8 cellular contexts compared by ENCODE assay signal in genomic region chr12:45214739-45215418, GRCh38. TPM values are rescaled to one million over a fixed set of nuclear protein-coding genes. Genes with fewer than 3 reads are reported as not detected.
A peak's percentile ranks its signal among the peaks of the same experiment; 100 is the strongest.
DNase-seq lines count a peak whose midpoint lies in the region; ATAC-seq and TF ChIP-seq lines count a peak whose summit lies in the region.

No MANE protein-coding gene starts in this region.

- in situ Hi-C loops in GM13976 (cut with MboI; ENCODE audit: low sequenced_read_pairs, unreplicated experiment) = no loop called here

- H3K27ac ChIP-seq in AG04450 (ENCODE audit: low read depth, low read length) (peak overlapping the region; percentile 82), HUES64 (ENCODE audit: low read depth, low read length) (peak overlapping the region; percentile 83), body of pancreas (peak overlapping the region; percentile 79 to 96 (median 89)), aorta (ENCODE audit: low read depth in 1 of 2, low read length in 2 of 2) (no peak overlapping the region)

- H3K9ac ChIP-seq in HUES64 (ENCODE audit: low read depth, low read length) = peak overlapping the region; percentile 96

- POLR2A ChIA-PET in AG04450 (lab: Yijun Ruan, JAX) = interaction anchor here (0.8 to 1.2 kb wide), 3 partner anchors 54 to 511 kb away, joined by 3 to 5 read pairs (median 4); no protein-coding TSS in a partner anchor

- WGBS in HUES64 = 41% methylated on average over 11 of the region's 11 CpGs
- WGBS in body of pancreas, 2 donors = 6% methylated on average over 11 of the region's 11 CpGs
- 3 to 4% methylated on average over 11 of the region's 11 CpGs for WGBS in aorta, 2 donors

- TF ChIP-seq POLR2A in body of pancreas (IDR thresholded peaks at IDR 0.05) = no peak

- ATAC-seq in body of pancreas = no peak
- no peak for ATAC-seq in aorta (ENCODE audit: low FRiP score)

- CTCF ChIA-PET in AG04450 (lab: Charles Lee) = interaction anchor here (0.6 to 3.3 kb wide), 24 partner anchors 10 to 510 kb away, joined by 3 to 25 read pairs (median 3); no protein-coding TSS in a partner anchor

- H3K27me3 ChIP-seq in AG04450 (ENCODE audit: control insufficient read depth, insufficient read depth, low read length) = no peaks in the 10 kb centered on the region
- H3K27me3 ChIP-seq in HUES64 (ENCODE audit: insufficient read depth, low read length) = no peaks in the 10 kb centered on the region
- no peaks in the 10 kb centered on the region for H3K27me3 ChIP-seq in body of pancreas
- no peaks in the 10 kb centered on the region for H3K27me3 ChIP-seq in aorta (ENCODE audit: control insufficient read depth in 1 of 2, insufficient read depth in 2 of 2, low read length in 1 of 2)

- H3K4me3 ChIP-seq in AG04450 (ENCODE audit: low read depth, low read length) (peak overlapping the region; percentile 64), HUES64 (ENCODE audit: low read length) (peak overlapping the region; percentile 95), body of pancreas (peak overlapping the region; percentile 68 to 84), aorta (ENCODE audit: low read length in 2 of 2) (peak overlapping the region; percentile 81 to 88)

- H3K36me3 ChIP-seq in HUES64 (ENCODE audit: insufficient read depth, low read length) (no peaks in the 10 kb centered on the region), body of pancreas (replicated peaks in 1 of 2; ENCODE audit: insufficient read depth in 1 of 2, low read depth in 2 of 2) (no peaks in the 10 kb centered on the region), aorta (ENCODE audit: control insufficient read depth in 1 of 2, insufficient read depth in 2 of 2, low read length in 1 of 2) (no peaks in the 10 kb centered on the region)

- H3K4me1 ChIP-seq in HUES64 (ENCODE audit: insufficient read depth, low read length) = peaks cover 28% of the 10 kb centered on the region
- peaks cover 25% of the 10 kb centered on the region for H3K4me1 ChIP-seq in body of pancreas
- peaks cover 0 to 2% of the 10 kb centered on the region in 2 donors for H3K4me1 ChIP-seq in aorta (ENCODE audit: control insufficient read depth in 1 of 2, insufficient read depth in 2 of 2, low read length in 2 of 2)

- intact Hi-C loops in body of pancreas (cut with DNase I) = no loop called here
- intact Hi-C loops in aorta (cut with DNase I) = loop anchor here (1.0 to 10.0 kb wide), 9 partner anchors 43 to 512 kb away; partner anchors contain the start of gene ARID2 (in 2 of the 2)

- DNase-seq in AG04450 (ENCODE audit: low read depth, low spot score) = no peak
- peak in 2 of 4 donors; percentile 20 to 28 for DNase-seq in body of pancreas
- peak; percentile 26 for DNase-seq in medulla oblongata (ENCODE audit: extremely low spot score)
- DNase-seq in aorta = no peak
- DNase-seq in GM13976 (ENCODE audit: low spot score) = no peak
- no peak for DNase-seq in amniotic stem cell (lab: John Stamatoyannopoulos, UW)
- DNase-seq in anterior cingulate cortex (lab: John Stamatoyannopoulos, UW) = no peak

- H3K9me3 ChIP-seq in AG04450 (ENCODE audit: control insufficient read depth, insufficient read depth, low read length) = no peaks in the 10 kb centered on the region; the same call in 1 of the 2 replicates
- H3K9me3 ChIP-seq in HUES64 (ENCODE audit: insufficient read depth, low read depth, low read length) = no peaks in the 10 kb centered on the region
- no peaks in the 10 kb centered on the region for H3K9me3 ChIP-seq in body of pancreas
- no peaks in the 10 kb centered on the region for H3K9me3 ChIP-seq in aorta (ENCODE audit: control insufficient read depth, low read length)

- TF ChIP-seq CTCF in AG04450 (IDR thresholded peaks at IDR 0.05; ENCODE audit: low read depth, low read length) (no peak), body of pancreas (IDR thresholded peaks at IDR 0.05) (peak in 2 of 7 experiments; percentile 3 to 15), GM13976 (IDR thresholded peaks at IDR 0.05; ENCODE audit: borderline replicate concordance, control extremely low read depth, extremely low read depth, insufficient read depth, missing control alignments) (no peak)

RNA-seq across cellular contexts. Expression of gene ANO6, which starts 1.0 kb away (rescaled TPM):
- polyA plus RNA-seq in AG04450 (2011; rRNA removed) = 44.0 and 51.9 TPM in 2 replicates
- polyA minus RNA-seq in AG04450 (2011; rRNA and poly(A)+ RNA removed) = 37.2 and 50.2 TPM in 2 replicates
- 23.0 TPM for polyA plus RNA-seq in HUES64 (2013, experiment 1 of 2)
- 25.8 TPM for polyA plus RNA-seq in HUES64 (2013, experiment 2 of 2)
- 10 to 100 TPM; 24.4 to 28.0 TPM for total RNA-seq in body of pancreas
- total RNA-seq in aorta = 100 to 1,000 TPM in 1 of 2 donors, 10 to 100 TPM in 1; 88.3 to 129 TPM
- polyA plus RNA-seq in aorta = 10 to 100 TPM; 16.0 to 41.0 TPM

Comparison
In these comparisons a context has a peak if more than half of its experiments do, and no peak if none do; other contexts are left out.
1. H3K27ac ChIP-seq: peak in AG04450 (single experiment), HUES64 (single experiment) and body of pancreas (4 of 4); none in aorta (0 of 2).
2. Peak in every context shown above with its lines, with median percentiles within 50 percentile points of each other: H3K4me3 ChIP-seq.